In the genomic region with DNA sequence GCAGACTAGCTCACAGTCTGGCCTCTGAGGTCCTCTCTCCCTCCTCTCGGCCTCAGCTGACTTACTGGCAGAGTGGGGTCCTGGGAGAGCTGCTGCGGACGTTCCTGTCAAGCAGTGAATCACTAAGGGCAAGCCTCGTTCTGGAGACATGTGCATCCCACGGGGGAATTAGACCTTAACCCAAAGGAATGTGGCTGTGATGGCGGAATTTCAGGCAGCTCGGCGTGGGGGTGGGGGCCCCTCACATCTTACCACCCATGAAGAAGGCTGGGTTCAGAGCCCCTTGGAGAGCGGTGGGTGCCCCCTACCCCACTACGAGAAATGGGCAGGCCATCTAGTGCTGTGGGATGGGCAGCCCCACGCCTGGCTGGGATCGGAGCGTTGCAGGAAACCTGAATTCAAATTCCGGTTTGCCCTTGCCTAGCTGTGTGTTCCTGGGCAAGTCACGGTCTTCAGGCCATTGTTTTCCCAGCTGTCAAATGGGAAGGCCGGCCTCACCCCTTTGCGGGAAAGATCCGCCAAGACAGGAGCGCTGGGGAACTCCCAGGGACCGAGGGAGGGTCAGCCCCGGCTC, we compare ENCODE assay signal across 8 cellular contexts. TPM values are rescaled to one million over a fixed set of nuclear protein-coding genes. Genes with fewer than 3 reads are reported as not detected.
DNase-seq lines count a peak whose midpoint lies in the region; ATAC-seq, FAIRE-seq and TF ChIP-seq lines count a peak whose summit lies in the region.

No MANE protein-coding gene starts in this region.

- 16 to 23% methylated on average over 21 of the region's 21 CpGs for WGBS in sigmoid colon, 2 donors

- peak; percentile 88 for FAIRE-seq in GM12892 (lab: Jason Lieb, UNC)

- POLR2A ChIA-PET in activated CD8-positive, alpha-beta T cell treated with anti-CD3 and anti-CD28 coated beads for 36 hours (lab: Charles Lee), result interaction anchor here (0.9 to 1.8 kb wide), 5 partner anchors 41 to 290 kb away, joined by 3 to 6 read pairs (median 3); partner anchors contain the start of genes GVQW3 and TSKU

- no peak for TF ChIP-seq EP300 in sigmoid colon (IDR thresholded peaks at IDR 0.05)

- TF ChIP-seq POLR2A in GM12892 (IDR thresholded peaks at IDR 0.05; ENCODE audit: low read depth, low read length), result no peak
- no peak for TF ChIP-seq POLR2A in sigmoid colon (IDR thresholded peaks at IDR 0.05)

- H3K27ac ChIP-seq in right atrium auricular region, result peak overlapping the region; percentile 63 to 81
- H3K27ac ChIP-seq in sigmoid colon, result peak overlapping the region; percentile 43 to 76 (median 68)

- ATAC-seq in activated CD8-positive, alpha-beta T cell treated with anti-CD3 and anti-CD28 coated beads for 36 hours, result no peak

- H3K9me3 ChIP-seq in right atrium auricular region (no peaks in the 10 kb centered on the region), sigmoid colon (no peaks in the 10 kb centered on the region)

- H3K36me3 ChIP-seq in right atrium auricular region (peaks cover 5% of the 10 kb centered on the region), sigmoid colon (no peaks in the 10 kb centered on the region)

- H3K9me3 Mint-ChIP-seq in activated CD8-positive, alpha-beta T cell treated with anti-CD3 and anti-CD28 coated beads for 36 hours, result no peaks in the 10 kb centered on the region

- H3K4me1 Mint-ChIP-seq in activated CD8-positive, alpha-beta T cell treated with anti-CD3 and anti-CD28 coated beads for 36 hours (ENCODE audit: low read depth), result peaks cover 55% of the 10 kb centered on the region

- peak overlapping the region; percentile 73 for H3K4me3 Mint-ChIP-seq in activated CD8-positive, alpha-beta T cell treated with anti-CD3 and anti-CD28 coated beads for 36 hours

- H3K27ac Mint-ChIP-seq in activated CD8-positive, alpha-beta T cell treated with anti-CD3 and anti-CD28 coated beads for 36 hours, result no peak overlapping the region

- H3K4me1 ChIP-seq in right atrium auricular region (peaks cover 0 to 57% of the 10 kb centered on the region in 2 donors), sigmoid colon (peaks cover 0 to 24% (median 15%) of the 10 kb centered on the region in 4 donors)

- TF ChIP-seq CTCF in activated CD8-positive, alpha-beta T cell treated with anti-CD3 and anti-CD28 coated beads for 36 hours (IDR thresholded peaks at IDR 0.05), result no peak
- TF ChIP-seq CTCF in right atrium auricular region (IDR thresholded peaks at IDR 0.05), result no peak
- no peak for TF ChIP-seq CTCF in sigmoid colon (IDR thresholded peaks at IDR 0.05)

- H3K27me3 Mint-ChIP-seq in activated CD8-positive, alpha-beta T cell treated with anti-CD3 and anti-CD28 coated beads for 36 hours, result peaks cover 19% of the 10 kb centered on the region

- DNase-seq in GM12892 (ENCODE audit: insufficient read length), result peak; percentile 14
- no peak for DNase-seq in activated CD8-positive, alpha-beta T cell treated with anti-CD3 and anti-CD28 coated beads for 36 hours
- no peak for DNase-seq in right atrium auricular region (ENCODE audit: low spot score)
- DNase-seq in sigmoid colon, result peak; percentile 74
- no peak for DNase-seq in GOT3 (lab: John Stamatoyannopoulos, UW)
- DNase-seq in GM19240 (ENCODE audit: insufficient read length, low spot score), result no peak
- DNase-seq in NCI-H2107 (lab: John Stamatoyannopoulos, UW), result no peak
- no peak for DNase-seq in UCSD-AML1 (lab: John Stamatoyannopoulos, UW; ENCODE audit: unreplicated experiment)

- peaks cover 1% of the 10 kb centered on the region for H3K36me3 Mint-ChIP-seq in activated CD8-positive, alpha-beta T cell treated with anti-CD3 and anti-CD28 coated beads for 36 hours (ENCODE audit: low read depth)

- H3K4me3 ChIP-seq in right atrium auricular region (peak overlapping the region; percentile 49 to 73), sigmoid colon (peak overlapping the region; percentile 31 to 57 (median 49))

- CTCF ChIA-PET in activated CD8-positive, alpha-beta T cell treated with anti-CD3 and anti-CD28 coated beads for 36 hours (lab: Charles Lee), result interaction anchor here (1.0 to 1.6 kb wide), 4 partner anchors 10 to 463 kb away, joined by 3 to 6 read pairs (median 4); no protein-coding TSS in a partner anchor

- intact Hi-C loops in activated CD8-positive, alpha-beta T cell treated with anti-CD3 and anti-CD28 coated beads for 36 hours (cut with micrococcal nuclease), result loop anchor here (5.0 kb wide), 2 partner anchors 43 to 73 kb away; no protein-coding TSS in a partner anchor
- intact Hi-C loops in sigmoid colon (cut with DNase I), result loop anchor here (10.0 kb wide), 2 partner anchors 225 to 465 kb away; partner anchors contain the start of genes EMSY and WNT11

- no peaks in the 10 kb centered on the region for H3K27me3 ChIP-seq in right atrium auricular region
- H3K27me3 ChIP-seq in sigmoid colon, result peaks cover 6 to 25% (median 8%) of the 10 kb centered on the region in 3 donors

RNA-seq across cellular contexts. Expression of gene LRRC32, which starts 0.6 kb away (rescaled TPM):
- polyA plus RNA-seq in GM12892 (2012; ENCODE audit: missing spikeins), result 5.1 TPM
- 10 to 100 TPM; 23.2 to 24.5 TPM for total RNA-seq in activated CD8-positive, alpha-beta T cell treated with anti-CD3 and anti-CD28 coated beads for 36 hours
- total RNA-seq in right atrium auricular region (10 to 100 TPM; 37.9 to 56.0 TPM), sigmoid colon (10 to 100 TPM in 3 of 4 donors, 1 to 10 TPM in 1; 6.4 to 30.7 (median 16.2) TPM)
- polyA plus RNA-seq in sigmoid colon, result 10 to 100 TPM in 1 of 3 donors, 1 to 10 TPM in 1, under 1 TPM in 1; 0.69 to 18.3 (median 1.8) TPM

Comparison
In these comparisons a context has a peak if more than half of its experiments do, and no peak if none do; other contexts are left out.
1. DNase-seq: peak in GM12892 (single experiment) and sigmoid colon (single experiment); none in activated CD8-positive, alpha-beta T cell treated with anti-CD3 and anti-CD28 coated beads for 36 hours (single experiment), right atrium auricular region (single experiment), GOT3 (single experiment), GM19240 (single experiment), NCI-H2107 (single experiment) and UCSD-AML1 (single experiment).